Comparison of ENCODE assay signal across 8 cellular contexts in genomic region chr22:29267462-29267857, GRCh38. TPM values are rescaled to one million over a fixed set of nuclear protein-coding genes. Genes with fewer than 3 reads are reported as not detected.
DNase-seq lines count a peak whose midpoint lies in the region; ATAC-seq, FAIRE-seq and TF ChIP-seq lines count a peak whose summit lies in the region.

No MANE protein-coding gene starts in this region.

- peak overlapping the region; percentile 94 for H3K4me3 Mint-ChIP-seq in activated T-cell treated with anti-CD3 and anti-CD28 coated beads, Interleukin-2, amount 50 U/mL, for 24 hours
- H3K4me3 Mint-ChIP-seq in activated T-helper 2 cell treated with anti-CD3 and anti-CD28 coated beads, Interferon-gamma antibody, Interleukin-2, Interleukin-4, amounts not matched to agents 10 μg/mL and 5 μg/mL and 100 μg/mL, durations not matched to agents 14 hours and 24 hours and 36 hours (ENCODE audit: low read depth), result peak overlapping the region; percentile 86

- H3K27ac ChIP-seq in kidney (ENCODE audit: low read depth in 2 of 2, low read length in 2 of 2), result peak overlapping the region; percentile 99 to 100
- peak overlapping the region; percentile 98 to 99 for H3K27ac ChIP-seq in tibial artery

- TF ChIP-seq CTCF in kidney (IDR thresholded peaks at IDR 0.05; ENCODE audit: borderline replicate concordance, extremely low read depth, insufficient read depth) (no peak), tibial artery (IDR thresholded peaks at IDR 0.05) (no peak)

- peaks cover 40% of the 10 kb centered on the region for H3K4me1 Mint-ChIP-seq in activated T-cell treated with anti-CD3 and anti-CD28 coated beads, Interleukin-2, amount 50 U/mL, for 24 hours (ENCODE audit: low read depth)
- peaks cover 33% of the 10 kb centered on the region for H3K4me1 Mint-ChIP-seq in activated T-helper 2 cell treated with anti-CD3 and anti-CD28 coated beads, Interferon-gamma antibody, Interleukin-2, Interleukin-4, amounts not matched to agents 10 μg/mL and 5 μg/mL and 100 μg/mL, durations not matched to agents 14 hours and 24 hours and 36 hours (ENCODE audit: low read depth)

- no peaks in the 10 kb centered on the region for H3K9me3 Mint-ChIP-seq in activated T-cell treated with anti-CD3 and anti-CD28 coated beads, Interleukin-2, amount 50 U/mL, for 24 hours
- H3K9me3 Mint-ChIP-seq in activated T-helper 2 cell treated with anti-CD3 and anti-CD28 coated beads, Interferon-gamma antibody, Interleukin-2, Interleukin-4, amounts not matched to agents 10 μg/mL and 5 μg/mL and 100 μg/mL, durations not matched to agents 14 hours and 24 hours and 36 hours, result no peaks in the 10 kb centered on the region

- peak overlapping the region; percentile 100 for H3K27ac Mint-ChIP-seq in activated T-cell treated with anti-CD3 and anti-CD28 coated beads, Interleukin-2, amount 50 U/mL, for 24 hours
- H3K27ac Mint-ChIP-seq in activated T-helper 2 cell treated with anti-CD3 and anti-CD28 coated beads, Interferon-gamma antibody, Interleukin-2, Interleukin-4, amounts not matched to agents 10 μg/mL and 5 μg/mL and 100 μg/mL, durations not matched to agents 14 hours and 24 hours and 36 hours, result peak overlapping the region; percentile 94

- H3K4me3 ChIP-seq in kidney (ENCODE audit: low read length in 2 of 2) (peak overlapping the region; percentile 81 to 92), tibial artery (peak overlapping the region; percentile 90 to 95)

- no peak for FAIRE-seq in kidney (lab: Jason Lieb, UNC)

- peaks cover 10 to 25% of the 10 kb centered on the region in 2 donors for H3K4me1 ChIP-seq in kidney (ENCODE audit: control insufficient read depth in 1 of 2, insufficient read depth in 1 of 2, low read depth in 1 of 2, low read length in 2 of 2)
- peaks cover 0 to 45% (median 30%) of the 10 kb centered on the region in 4 donors for H3K4me1 ChIP-seq in tibial artery

- intact Hi-C loops in activated T-helper 2 cell treated with anti-CD3 and anti-CD28 coated beads, Interferon-gamma antibody, Interleukin-2, Interleukin-4, amounts not matched to agents 10 μg/mL and 5 μg/mL and 100 μg/mL, durations not matched to agents 14 hours and 24 hours and 36 hours (cut with micrococcal nuclease), result loop anchor here (5.0 to 10.0 kb wide), 2 partner anchors 470 to 873 kb away; no protein-coding TSS in a partner anchor
- intact Hi-C loops in kidney (cut with DNase I) (no loop called here), tibial artery (cut with DNase I; ENCODE audit: low total_unique reads) (loop anchor here (5.0 to 10.0 kb wide), 2 partner anchors 40 to 383 kb away; partner anchors contain the start of genes GAS2L1 and ZNRF3)

- no peak for DNase-seq in activated T-cell treated with anti-CD3 and anti-CD28 coated beads, Interleukin-2, amount 50 U/mL, for 24 hours
- DNase-seq in activated T-cell treated with anti-CD3 and anti-CD28 coated beads, Interleukin-2, amount 50 U/mL, for 48 hours, result no peak
- DNase-seq in activated T-helper 2 cell treated with anti-CD3 and anti-CD28 coated beads, Interferon-gamma antibody, Interleukin-2, Interleukin-4, amounts not matched to agents 10 μg/mL and 5 μg/mL and 100 μg/mL, durations not matched to agents 14 hours and 24 hours and 36 hours (ENCODE audit: low spot score), result no peak
- DNase-seq in kidney (no peak), tibial artery (no peak), NCI-H2029 treated with DMSO at 0.1 percent for 48 hours (lab: John Stamatoyannopoulos, UW) (no peak)

- H3K9me3 ChIP-seq in kidney (ENCODE audit: control insufficient read depth in 1 of 2, low read length in 2 of 2) (no peaks in the 10 kb centered on the region), tibial artery (no peaks in the 10 kb centered on the region)

- ATAC-seq in GM18873 (IDR thresholded peaks at IDR 0.05; ENCODE audit: low FRiP score, unreplicated experiment) (no peak), HG03521 (IDR thresholded peaks at IDR 0.05; ENCODE audit: unreplicated experiment) (no peak)

- H3K36me3 Mint-ChIP-seq in activated T-cell treated with anti-CD3 and anti-CD28 coated beads, Interleukin-2, amount 50 U/mL, for 24 hours (ENCODE audit: low read depth), result peaks cover 82% of the 10 kb centered on the region
- peaks cover 65% of the 10 kb centered on the region for H3K36me3 Mint-ChIP-seq in activated T-helper 2 cell treated with anti-CD3 and anti-CD28 coated beads, Interferon-gamma antibody, Interleukin-2, Interleukin-4, amounts not matched to agents 10 μg/mL and 5 μg/mL and 100 μg/mL, durations not matched to agents 14 hours and 24 hours and 36 hours (ENCODE audit: low read depth)

- H3K27me3 ChIP-seq in tibial artery, result no peaks in the 10 kb centered on the region

- peak overlapping the region; percentile 81 to 96 for H3K9ac ChIP-seq in kidney (ENCODE audit: low read length in 2 of 2)

- peaks cover 5 to 11% of the 10 kb centered on the region in 2 donors for H3K36me3 ChIP-seq in kidney (ENCODE audit: control insufficient read depth in 1 of 2, insufficient read depth in 2 of 2, low read length in 2 of 2)
- peaks cover 4 to 24% (median 5%) of the 10 kb centered on the region in 3 donors for H3K36me3 ChIP-seq in tibial artery

- no peaks in the 10 kb centered on the region for H3K27me3 Mint-ChIP-seq in activated T-cell treated with anti-CD3 and anti-CD28 coated beads, Interleukin-2, amount 50 U/mL, for 24 hours
- H3K27me3 Mint-ChIP-seq in activated T-helper 2 cell treated with anti-CD3 and anti-CD28 coated beads, Interferon-gamma antibody, Interleukin-2, Interleukin-4, amounts not matched to agents 10 μg/mL and 5 μg/mL and 100 μg/mL, durations not matched to agents 14 hours and 24 hours and 36 hours (ENCODE audit: low read depth), result no peaks in the 10 kb centered on the region

RNA-seq across cellular contexts. Expression of gene RHBDD3, which starts 0.3 kb away (rescaled TPM):
- total RNA-seq in activated T-helper 2 cell treated with anti-CD3 and anti-CD28 coated beads, Interferon-gamma antibody, Interleukin-2, Interleukin-4, amounts not matched to agents 10 μg/mL and 5 μg/mL and 100 μg/mL, durations not matched to agents 14 hours and 24 hours and 36 hours, result 46.0 and 48.0 TPM in 2 replicates
- 19.2 TPM for total RNA-seq in kidney
- polyA plus RNA-seq in kidney (ENCODE audit: insufficient read depth, low read depth, low replicate concordance), result 26.3 TPM

RNA-seq across cellular contexts. Expression of gene EWSR1, which starts 0.6 kb away (rescaled TPM):
- total RNA-seq in activated T-helper 2 cell treated with anti-CD3 and anti-CD28 coated beads, Interferon-gamma antibody, Interleukin-2, Interleukin-4, amounts not matched to agents 10 μg/mL and 5 μg/mL and 100 μg/mL, durations not matched to agents 14 hours and 24 hours and 36 hours, result 425 and 436 TPM in 2 replicates
- 214 TPM for total RNA-seq in kidney
- polyA plus RNA-seq in kidney (ENCODE audit: insufficient read depth, low read depth, low replicate concordance), result 124 TPM

RNA-seq across cellular contexts. Expression of gene GAS2L1, which starts 39.0 kb away (rescaled TPM):
- 3.0 and 3.4 TPM in 2 replicates for total RNA-seq in activated T-helper 2 cell treated with anti-CD3 and anti-CD28 coated beads, Interferon-gamma antibody, Interleukin-2, Interleukin-4, amounts not matched to agents 10 μg/mL and 5 μg/mL and 100 μg/mL, durations not matched to agents 14 hours and 24 hours and 36 hours
- 27.2 TPM for total RNA-seq in kidney
- polyA plus RNA-seq in kidney (ENCODE audit: insufficient read depth, low read depth, low replicate concordance), result 24.2 TPM

RNA-seq across cellular contexts. Expression of gene RASL10A, which starts 48.0 kb away (rescaled TPM):
- total RNA-seq in activated T-helper 2 cell treated with anti-CD3 and anti-CD28 coated beads, Interferon-gamma antibody, Interleukin-2, Interleukin-4, amounts not matched to agents 10 μg/mL and 5 μg/mL and 100 μg/mL, durations not matched to agents 14 hours and 24 hours and 36 hours, result 0.46 and 0.52 TPM in 2 replicates
- total RNA-seq in kidney, result 1.2 TPM
- 0.73 TPM for polyA plus RNA-seq in kidney (ENCODE audit: insufficient read depth, low read depth, low replicate concordance)
